In the genomic region with DNA sequence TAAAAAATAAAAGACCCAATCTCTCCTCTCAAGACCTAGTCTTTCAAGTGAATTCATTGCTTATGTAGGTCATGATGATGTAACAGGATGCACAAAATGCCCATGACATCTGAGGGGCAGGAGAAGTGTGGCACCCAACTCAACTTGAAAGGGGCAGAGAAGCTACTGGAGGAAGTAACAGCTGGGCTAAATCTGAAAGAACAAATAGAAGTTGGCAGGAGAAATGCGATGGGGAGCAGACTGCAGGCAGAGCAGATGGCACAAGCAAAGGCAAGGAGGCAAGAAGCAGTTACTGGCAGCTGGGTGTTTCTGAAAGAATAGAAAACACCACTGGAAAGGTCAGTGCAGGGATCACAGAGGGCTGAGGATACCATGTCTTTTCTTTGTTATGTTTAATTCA, we compare ENCODE assay signal across 1 cellular context.
TF ChIP-seq lines count a peak whose summit lies in the region.

No MANE protein-coding gene starts in this region.

TF ChIP-seq in GM23338, 12 proteins besides CTCF, POLR2A, EP300 and RAD21:
- TF ChIP-seq, protein P1, sequence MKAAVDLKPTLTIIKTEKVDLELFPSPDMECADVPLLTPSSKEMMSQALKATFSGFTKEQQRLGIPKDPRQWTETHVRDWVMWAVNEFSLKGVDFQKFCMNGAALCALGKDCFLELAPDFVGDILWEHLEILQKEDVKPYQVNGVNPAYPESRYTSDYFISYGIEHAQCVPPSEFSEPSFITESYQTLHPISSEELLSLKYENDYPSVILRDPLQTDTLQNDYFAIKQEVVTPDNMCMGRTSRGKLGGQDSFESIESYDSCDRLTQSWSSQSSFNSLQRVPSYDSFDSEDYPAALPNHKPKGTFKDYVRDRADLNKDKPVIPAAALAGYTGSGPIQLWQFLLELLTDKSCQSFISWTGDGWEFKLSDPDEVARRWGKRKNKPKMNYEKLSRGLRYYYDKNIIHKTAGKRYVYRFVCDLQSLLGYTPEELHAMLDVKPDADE (IDR thresholded peaks at IDR 0.05) = no peak
- TF ChIP-seq, protein P2, sequence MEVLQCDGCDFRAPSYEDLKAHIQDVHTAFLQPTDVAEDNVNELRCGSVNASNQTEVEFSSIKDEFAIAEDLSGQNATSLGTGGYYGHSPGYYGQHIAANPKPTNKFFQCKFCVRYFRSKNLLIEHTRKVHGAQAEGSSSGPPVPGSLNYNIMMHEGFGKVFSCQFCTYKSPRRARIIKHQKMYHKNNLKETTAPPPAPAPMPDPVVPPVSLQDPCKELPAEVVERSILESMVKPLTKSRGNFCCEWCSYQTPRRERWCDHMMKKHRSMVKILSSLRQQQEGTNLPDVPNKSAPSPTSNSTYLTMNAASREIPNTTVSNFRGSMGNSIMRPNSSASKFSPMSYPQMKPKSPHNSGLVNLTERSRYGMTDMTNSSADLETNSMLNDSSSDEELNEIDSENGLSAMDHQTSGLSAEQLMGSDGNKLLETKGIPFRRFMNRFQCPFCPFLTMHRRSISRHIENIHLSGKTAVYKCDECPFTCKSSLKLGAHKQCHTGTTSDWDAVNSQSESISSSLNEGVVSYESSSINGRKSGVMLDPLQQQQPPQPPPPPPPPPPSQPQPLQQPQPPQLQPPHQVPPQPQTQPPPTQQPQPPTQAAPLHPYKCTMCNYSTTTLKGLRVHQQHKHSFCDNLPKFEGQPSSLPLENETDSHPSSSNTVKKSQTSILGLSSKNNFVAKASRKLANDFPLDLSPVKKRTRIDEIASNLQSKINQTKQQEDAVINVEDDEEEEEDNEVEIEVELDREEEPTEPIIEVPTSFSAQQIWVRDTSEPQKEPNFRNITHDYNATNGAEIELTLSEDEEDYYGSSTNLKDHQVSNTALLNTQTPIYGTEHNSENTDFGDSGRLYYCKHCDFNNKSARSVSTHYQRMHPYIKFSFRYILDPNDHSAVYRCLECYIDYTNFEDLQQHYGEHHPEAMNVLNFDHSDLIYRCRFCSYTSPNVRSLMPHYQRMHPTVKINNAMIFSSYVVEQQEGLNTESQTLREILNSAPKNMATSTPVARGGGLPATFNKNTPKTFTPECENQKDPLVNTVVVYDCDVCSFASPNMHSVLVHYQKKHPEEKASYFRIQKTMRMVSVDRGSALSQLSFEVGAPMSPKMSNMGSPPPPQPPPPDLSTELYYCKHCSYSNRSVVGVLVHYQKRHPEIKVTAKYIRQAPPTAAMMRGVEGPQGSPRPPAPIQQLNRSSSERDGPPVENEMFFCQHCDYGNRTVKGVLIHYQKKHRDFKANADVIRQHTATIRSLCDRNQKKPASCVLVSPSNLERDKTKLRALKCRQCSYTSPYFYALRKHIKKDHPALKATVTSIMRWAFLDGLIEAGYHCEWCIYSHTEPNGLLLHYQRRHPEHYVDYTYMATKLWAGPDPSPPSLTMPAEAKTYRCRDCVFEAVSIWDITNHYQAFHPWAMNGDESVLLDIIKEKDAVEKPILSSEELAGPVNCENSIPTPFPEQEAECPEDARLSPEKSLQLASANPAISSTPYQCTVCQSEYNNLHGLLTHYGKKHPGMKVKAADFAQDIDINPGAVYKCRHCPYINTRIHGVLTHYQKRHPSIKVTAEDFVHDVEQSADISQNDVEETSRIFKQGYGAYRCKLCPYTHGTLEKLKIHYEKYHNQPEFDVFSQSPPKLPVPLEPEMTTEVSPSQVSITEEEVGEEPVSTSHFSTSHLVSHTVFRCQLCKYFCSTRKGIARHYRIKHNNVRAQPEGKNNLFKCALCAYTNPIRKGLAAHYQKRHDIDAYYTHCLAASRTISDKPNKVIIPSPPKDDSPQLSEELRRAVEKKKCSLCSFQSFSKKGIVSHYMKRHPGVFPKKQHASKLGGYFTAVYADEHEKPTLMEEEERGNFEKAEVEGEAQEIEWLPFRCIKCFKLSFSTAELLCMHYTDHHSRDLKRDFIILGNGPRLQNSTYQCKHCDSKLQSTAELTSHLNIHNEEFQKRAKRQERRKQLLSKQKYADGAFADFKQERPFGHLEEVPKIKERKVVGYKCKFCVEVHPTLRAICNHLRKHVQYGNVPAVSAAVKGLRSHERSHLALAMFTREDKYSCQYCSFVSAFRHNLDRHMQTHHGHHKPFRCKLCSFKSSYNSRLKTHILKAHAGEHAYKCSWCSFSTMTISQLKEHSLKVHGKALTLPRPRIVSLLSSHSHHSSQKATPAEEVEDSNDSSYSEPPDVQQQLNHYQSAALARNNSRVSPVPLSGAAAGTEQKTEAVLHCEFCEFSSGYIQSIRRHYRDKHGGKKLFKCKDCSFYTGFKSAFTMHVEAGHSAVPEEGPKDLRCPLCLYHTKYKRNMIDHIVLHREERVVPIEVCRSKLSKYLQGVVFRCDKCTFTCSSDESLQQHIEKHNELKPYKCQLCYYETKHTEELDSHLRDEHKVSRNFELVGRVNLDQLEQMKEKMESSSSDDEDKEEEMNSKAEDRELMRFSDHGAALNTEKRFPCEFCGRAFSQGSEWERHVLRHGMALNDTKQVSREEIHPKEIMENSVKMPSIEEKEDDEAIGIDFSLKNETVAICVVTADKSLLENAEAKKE (CRISPR knock-in tag; IDR thresholded peaks at IDR 0.05) = no peak
- TF ChIP-seq POLR2AphosphoS5 (IDR thresholded peaks at IDR 0.05; ENCODE audit: low read depth) = no peak
- no peak for TF ChIP-seq STAT1 (IDR thresholded peaks at IDR 0.05; ENCODE audit: unreplicated experiment)
- TF ChIP-seq, protein P3, sequence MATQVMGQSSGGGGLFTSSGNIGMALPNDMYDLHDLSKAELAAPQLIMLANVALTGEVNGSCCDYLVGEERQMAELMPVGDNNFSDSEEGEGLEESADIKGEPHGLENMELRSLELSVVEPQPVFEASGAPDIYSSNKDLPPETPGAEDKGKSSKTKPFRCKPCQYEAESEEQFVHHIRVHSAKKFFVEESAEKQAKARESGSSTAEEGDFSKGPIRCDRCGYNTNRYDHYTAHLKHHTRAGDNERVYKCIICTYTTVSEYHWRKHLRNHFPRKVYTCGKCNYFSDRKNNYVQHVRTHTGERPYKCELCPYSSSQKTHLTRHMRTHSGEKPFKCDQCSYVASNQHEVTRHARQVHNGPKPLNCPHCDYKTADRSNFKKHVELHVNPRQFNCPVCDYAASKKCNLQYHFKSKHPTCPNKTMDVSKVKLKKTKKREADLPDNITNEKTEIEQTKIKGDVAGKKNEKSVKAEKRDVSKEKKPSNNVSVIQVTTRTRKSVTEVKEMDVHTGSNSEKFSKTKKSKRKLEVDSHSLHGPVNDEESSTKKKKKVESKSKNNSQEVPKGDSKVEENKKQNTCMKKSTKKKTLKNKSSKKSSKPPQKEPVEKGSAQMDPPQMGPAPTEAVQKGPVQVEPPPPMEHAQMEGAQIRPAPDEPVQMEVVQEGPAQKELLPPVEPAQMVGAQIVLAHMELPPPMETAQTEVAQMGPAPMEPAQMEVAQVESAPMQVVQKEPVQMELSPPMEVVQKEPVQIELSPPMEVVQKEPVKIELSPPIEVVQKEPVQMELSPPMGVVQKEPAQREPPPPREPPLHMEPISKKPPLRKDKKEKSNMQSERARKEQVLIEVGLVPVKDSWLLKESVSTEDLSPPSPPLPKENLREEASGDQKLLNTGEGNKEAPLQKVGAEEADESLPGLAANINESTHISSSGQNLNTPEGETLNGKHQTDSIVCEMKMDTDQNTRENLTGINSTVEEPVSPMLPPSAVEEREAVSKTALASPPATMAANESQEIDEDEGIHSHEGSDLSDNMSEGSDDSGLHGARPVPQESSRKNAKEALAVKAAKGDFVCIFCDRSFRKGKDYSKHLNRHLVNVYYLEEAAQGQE (IDR thresholded peaks at IDR 0.05; ENCODE audit: unreplicated experiment) = no peak
- TF ChIP-seq EZH2phosphoT487 (IDR thresholded peaks at IDR 0.05; ENCODE audit: unreplicated experiment) = no peak
- TF ChIP-seq EZH2 (IDR thresholded peaks at IDR 0.05; ENCODE audit: low read depth, unreplicated experiment) = no peak
- no peak for TF ChIP-seq ZNF114 (CRISPR knock-in tag; IDR thresholded peaks at IDR 0.05)
- TF ChIP-seq NANOG (IDR thresholded peaks at IDR 0.05; ENCODE audit: borderline replicate concordance) = no peak
- TF ChIP-seq CREB1 (CRISPR knock-in tag; IDR thresholded peaks at IDR 0.05; ENCODE audit: low read depth) = no peak
- TF ChIP-seq JUNB (IDR thresholded peaks at IDR 0.05; ENCODE audit: unreplicated experiment) = no peak
- TF ChIP-seq ZNF331 (CRISPR knock-in tag; IDR thresholded peaks at IDR 0.05; ENCODE audit: low read depth) = no peak
